ENCODE assay signal across 12 cellular contexts in genomic region chr14:99286761-99287160, GRCh38. TPM values are rescaled to one million over a fixed set of nuclear protein-coding genes. Genes with fewer than 3 reads are reported as not detected.
DNase-seq lines count a peak whose midpoint lies in the region; ATAC-seq and TF ChIP-seq lines count a peak whose summit lies in the region.
"Had no signal": no experiment of that assay in that cellular context is flagged by ENCODE, and none has a peak within 500 bp of the region (broad histone marks: within the 10 kb centered on the region; RNA-seq: fewer than 3 reads in every experiment).

No MANE protein-coding gene starts in this region.

- H3K27ac Mint-ChIP-seq in activated CD4-positive, alpha-beta memory T cell treated with anti-CD3 and anti-CD28 coated beads for 36 hours = no peak overlapping the region
- H3K27ac Mint-ChIP-seq in stimulated activated naive B cell treated with anti-CD40 and anti-IgM and Interleukin-4, amounts not matched to agents 10 μg/mL and 1 μg/mL and 100 μg/mL, for 72 hours = no peak overlapping the region

- H4K20me1 ChIP-seq in Karpas-422 (ENCODE audit: insufficient read depth, low read depth, low read length) = no peaks in the 10 kb centered on the region

- H3K27me3 ChIP-seq in Karpas-422 (ENCODE audit: low read length) = no peaks in the 10 kb centered on the region

- H3K9me3 ChIP-seq in Karpas-422 (ENCODE audit: low read length) = no peaks in the 10 kb centered on the region
- H3K9me3 ChIP-seq: esophagus muscularis mucosa had no signal

- TF ChIP-seq CTCF in GM13976 (IDR thresholded peaks at IDR 0.05; ENCODE audit: borderline replicate concordance, control extremely low read depth, extremely low read depth, insufficient read depth, missing control alignments) = no peak

- H3K9ac ChIP-seq in Karpas-422 (ENCODE audit: low read length) = no peak overlapping the region

- H3K36me3 ChIP-seq in Karpas-422 (ENCODE audit: insufficient read depth, low read length) = no peaks in the 10 kb centered on the region
- H3K36me3 ChIP-seq: esophagus muscularis mucosa had no signal

- no peak overlapping the region for H3K4me3 ChIP-seq in Karpas-422 (ENCODE audit: low read length)
- H3K4me3 ChIP-seq: esophagus muscularis mucosa had no signal

- ATAC-seq in GM19372 (IDR thresholded peaks at IDR 0.05; ENCODE audit: low read depth, unreplicated experiment) (peak; percentile 65), HG03060 (IDR thresholded peaks at IDR 0.05; ENCODE audit: low read depth, unreplicated experiment) (peak; percentile 29)
- no peak for ATAC-seq in stimulated activated naive B cell treated with anti-CD40 and anti-IgM and Interleukin-4, amounts not matched to agents 10 μg/mL and 1 μg/mL and 100 μg/mL, for 72 hours (replicated peaks)
- ATAC-seq: Right ventricle myocardium inferior had no signal

- DNase-seq in GM13976 (ENCODE audit: low spot score) = peak; percentile 60
- no peak for DNase-seq in activated CD4-positive, alpha-beta memory T cell treated with anti-CD3 and anti-CD28 coated beads for 36 hours
- no peak for DNase-seq in stimulated activated naive B cell treated with anti-CD40 and anti-IgM and Interleukin-4, amounts not matched to agents 10 μg/mL and 1 μg/mL and 100 μg/mL, for 72 hours
- DNase-seq in Karpas-422 = no peak
- DNase-seq in posterior cingulate gyrus = no peak
- DNase-seq in NCI-H1694 (lab: John Stamatoyannopoulos, UW) = no peak
- DNase-seq: activated CD4-positive, alpha-beta T cell treated with anti-CD3 and anti-CD28 coated beads, Interleukin-2, amount 50 U/mL, for 48 hours; nucleus accumbens had no signal

- no peak overlapping the region for H3K4me2 ChIP-seq in Karpas-422 (ENCODE audit: low read depth, low read length, poor library complexity, severe bottlenecking)

- no peaks in the 10 kb centered on the region for H3K9me2 ChIP-seq in Karpas-422 (replicated peaks; ENCODE audit: insufficient read depth, low read length)

- no peak overlapping the region for H3K27ac ChIP-seq in Karpas-422 (ENCODE audit: low read length)
- H3K27ac ChIP-seq: esophagus muscularis mucosa had no signal

- H3K36me3 Mint-ChIP-seq in activated CD4-positive, alpha-beta memory T cell treated with anti-CD3 and anti-CD28 coated beads for 36 hours = no peaks in the 10 kb centered on the region
- no peaks in the 10 kb centered on the region for H3K36me3 Mint-ChIP-seq in stimulated activated naive B cell treated with anti-CD40 and anti-IgM and Interleukin-4, amounts not matched to agents 10 μg/mL and 1 μg/mL and 100 μg/mL, for 72 hours

- in situ Hi-C loops in GM13976 (cut with MboI; ENCODE audit: low sequenced_read_pairs, unreplicated experiment) = no loop called here

- intact Hi-C loops in activated CD4-positive, alpha-beta memory T cell treated with anti-CD3 and anti-CD28 coated beads for 36 hours (cut with micrococcal nuclease) = no loop called here
- intact Hi-C loops in posterior cingulate gyrus (cut with DNase I) = no loop called here

- CTCF ChIA-PET in activated CD4-positive, alpha-beta memory T cell treated with anti-CD3 and anti-CD28 coated beads for 36 hours (lab: Charles Lee) = interaction anchor here (1.1 to 1.3 kb wide), 3 partner anchors 33 to 106 kb away, joined by 3 to 7 read pairs (median 4); no protein-coding TSS in a partner anchor

- no peaks in the 10 kb centered on the region for H3K79me2 ChIP-seq in Karpas-422 (ENCODE audit: low read length)

- no peak overlapping the region for H2AFZ ChIP-seq in Karpas-422 (ENCODE audit: low read length)

- POLR2A ChIA-PET in activated CD4-positive, alpha-beta memory T cell treated with anti-CD3 and anti-CD28 coated beads for 36 hours (lab: Charles Lee) = no interaction called here

- no peaks in the 10 kb centered on the region for H3K9me3 Mint-ChIP-seq in activated CD4-positive, alpha-beta memory T cell treated with anti-CD3 and anti-CD28 coated beads for 36 hours
- no peaks in the 10 kb centered on the region for H3K9me3 Mint-ChIP-seq in stimulated activated naive B cell treated with anti-CD40 and anti-IgM and Interleukin-4, amounts not matched to agents 10 μg/mL and 1 μg/mL and 100 μg/mL, for 72 hours

- peaks cover 10% of the 10 kb centered on the region for H3K4me1 Mint-ChIP-seq in activated CD4-positive, alpha-beta memory T cell treated with anti-CD3 and anti-CD28 coated beads for 36 hours (ENCODE audit: low read depth)
- no peaks in the 10 kb centered on the region for H3K4me1 Mint-ChIP-seq in stimulated activated naive B cell treated with anti-CD40 and anti-IgM and Interleukin-4, amounts not matched to agents 10 μg/mL and 1 μg/mL and 100 μg/mL, for 72 hours

- peak overlapping the region; percentile 65 for H3K4me3 Mint-ChIP-seq in activated CD4-positive, alpha-beta memory T cell treated with anti-CD3 and anti-CD28 coated beads for 36 hours
- no peak overlapping the region for H3K4me3 Mint-ChIP-seq in stimulated activated naive B cell treated with anti-CD40 and anti-IgM and Interleukin-4, amounts not matched to agents 10 μg/mL and 1 μg/mL and 100 μg/mL, for 72 hours

- no peaks in the 10 kb centered on the region for H3K4me1 ChIP-seq in Karpas-422 (ENCODE audit: low read length)
- H3K4me1 ChIP-seq: esophagus muscularis mucosa had no signal

- H3K27me3 Mint-ChIP-seq in activated CD4-positive, alpha-beta memory T cell treated with anti-CD3 and anti-CD28 coated beads for 36 hours = peaks cover 5% of the 10 kb centered on the region
- H3K27me3 Mint-ChIP-seq in stimulated activated naive B cell treated with anti-CD40 and anti-IgM and Interleukin-4, amounts not matched to agents 10 μg/mL and 1 μg/mL and 100 μg/mL, for 72 hours = peaks cover 18 to 22% of the 10 kb centered on the region in 2 donors

RNA-seq across cellular contexts. Expression of gene BCL11B, which starts 14.8 kb away (rescaled TPM):
- 10 to 100 TPM; 48.9 to 49.1 TPM for total RNA-seq in activated CD4-positive, alpha-beta memory T cell treated with anti-CD3 and anti-CD28 coated beads for 36 hours
- not detected in 2 replicates for total RNA-seq in Karpas-422 (2014; rRNA removed; shearing (Covaris generic); ENCODE audit: low replicate concordance)

Comparison
In these comparisons a context has a peak if more than half of its experiments do, and no peak if none do; other contexts are left out.
1. ATAC-seq: peak in GM19372 (single experiment) and HG03060 (single experiment); none in stimulated activated naive B cell treated with anti-CD40 and anti-IgM and Interleukin-4, amounts not matched to agents 10 μg/mL and 1 μg/mL and 100 μg/mL, for 72 hours (0 of 2).
2. RNA of gene BCL11B, which starts 14.8 kb away (total RNA-seq): 48.9 to 49.1 TPM in activated CD4-positive, alpha-beta memory T cell treated with anti-CD3 and anti-CD28 coated beads for 36 hours; not detected in Karpas-422; every median in the first group is over 10 times any median in the second.